ENCODE assay signal across 14 cellular contexts in genomic region chr22:48819232-48819631, GRCh38.
DNase-seq lines count a peak whose midpoint lies in the region; ATAC-seq and TF ChIP-seq lines count a peak whose summit lies in the region.
"Had no signal": no experiment of that assay in that cellular context is flagged by ENCODE, and none has a peak within 500 bp of the region (broad histone marks: within the 10 kb centered on the region; RNA-seq: fewer than 3 reads in every experiment).

No MANE protein-coding gene starts in this region.

- ATAC-seq in natural killer cell (no peak), GM23338 (no peak)
- no peak for ATAC-seq in natural killer cell treated with Interleukin-12 subunit alpha and Interleukin-12 subunit beta and Interleukin-15 and Interleukin-18, amount 100 ng/mL, for 72 hours

- H3K9me3 Mint-ChIP-seq in natural killer cell, result no peaks in the 10 kb centered on the region
- H3K9me3 Mint-ChIP-seq in natural killer cell treated with Interleukin-12 subunit alpha and Interleukin-12 subunit beta and Interleukin-15 and Interleukin-18, amount 100 ng/mL, for 72 hours, result no peaks in the 10 kb centered on the region
- H3K9me3 Mint-ChIP-seq in GM23338, result no peaks in the 10 kb centered on the region
- H3K9me3 Mint-ChIP-seq: CD4-positive, CD25-positive, alpha-beta regulatory T cell had no signal

- H3F3A ChIP-seq in GM23338 (replicated peaks; ENCODE audit: low read depth), result no peaks in the 10 kb centered on the region

- peak; percentile 8 for DNase-seq in natural killer cell
- no peak for DNase-seq in natural killer cell treated with Interleukin-12 subunit alpha and Interleukin-12 subunit beta and Interleukin-15 and Interleukin-18, amount 100 ng/mL, for 72 hours (ENCODE audit: low spot score)
- peak; percentile 60 for DNase-seq in coronary artery (ENCODE audit: low spot score)
- peak; percentile 76 for DNase-seq in mesenteric fat pad (ENCODE audit: low spot score)
- no peak for DNase-seq in HK-2 (ENCODE audit: unreplicated experiment)
- no peak for DNase-seq in hippocampal formation (lab: John Stamatoyannopoulos, UW)
- no peak for DNase-seq in GM23338 (ENCODE audit: low spot score)
- DNase-seq: ACHN; BE2C; C1 segment of cervical spinal cord; Caco-2; CD4-positive, CD25-positive, alpha-beta regulatory T cell; CD8-positive, alpha-beta memory T cell had no signal

- no peak overlapping the region for H3K4me3 Mint-ChIP-seq in natural killer cell
- H3K4me3 Mint-ChIP-seq in natural killer cell treated with Interleukin-12 subunit alpha and Interleukin-12 subunit beta and Interleukin-15 and Interleukin-18, amount 100 ng/mL, for 72 hours, result no peak overlapping the region
- H3K4me3 Mint-ChIP-seq in GM23338, result no peak overlapping the region
- H3K4me3 Mint-ChIP-seq: CD4-positive, CD25-positive, alpha-beta regulatory T cell; CD8-positive, alpha-beta memory T cell had no signal

- no peaks in the 10 kb centered on the region for H4K20me1 ChIP-seq in GM23338 (replicated peaks; ENCODE audit: insufficient read depth)

- H3K27ac ChIP-seq in coronary artery (no peak overlapping the region), GM23338 (ENCODE audit: low read depth) (no peak overlapping the region)

- 0 out of 2 replicates have a peak, but pooled peaks cover 3% of the 10 kb centered on the region for H3K36me3 ChIP-seq in GM23338 (ENCODE audit: insufficient read depth)
- H3K36me3 ChIP-seq: BE2C, HAP-1 had no signal

- no peak overlapping the region for H3K4me2 ChIP-seq in GM23338

- H3K36me3 Mint-ChIP-seq in natural killer cell (no peaks in the 10 kb centered on the region), GM23338 (ENCODE audit: low read depth) (no peaks in the 10 kb centered on the region)
- no peaks in the 10 kb centered on the region for H3K36me3 Mint-ChIP-seq in natural killer cell treated with Interleukin-12 subunit alpha and Interleukin-12 subunit beta and Interleukin-15 and Interleukin-18, amount 100 ng/mL, for 72 hours
- H3K36me3 Mint-ChIP-seq: CD4-positive, CD25-positive, alpha-beta regulatory T cell; CD8-positive, alpha-beta memory T cell had no signal

- H2AFZ ChIP-seq in GM23338, result no peak overlapping the region

- no peaks in the 10 kb centered on the region for H3K27me3 ChIP-seq in GM23338 (ENCODE audit: insufficient read depth)
- H3K27me3 ChIP-seq: BE2C had no signal

- intact Hi-C loops in natural killer cell (cut with micrococcal nuclease), result no loop called here

- no peaks in the 10 kb centered on the region for H3K79me2 ChIP-seq in GM23338 (replicated peaks; ENCODE audit: insufficient read depth)

- H3K4me1 Mint-ChIP-seq in natural killer cell, result no peaks in the 10 kb centered on the region
- no peaks in the 10 kb centered on the region for H3K4me1 Mint-ChIP-seq in natural killer cell treated with Interleukin-12 subunit alpha and Interleukin-12 subunit beta and Interleukin-15 and Interleukin-18, amount 100 ng/mL, for 72 hours (ENCODE audit: low read depth in 2 of 2)
- H3K4me1 Mint-ChIP-seq in GM23338, result peaks cover 6% of the 10 kb centered on the region; the same call in 2 of the 3 replicates
- H3K4me1 Mint-ChIP-seq: CD4-positive, CD25-positive, alpha-beta regulatory T cell; CD8-positive, alpha-beta memory T cell had no signal

- H3K4me1 ChIP-seq in GM23338 (ENCODE audit: insufficient read depth), result no peaks in the 10 kb centered on the region
- H3K4me1 ChIP-seq: BE2C, Caco-2, HAP-1 had no signal

- H3K27me3 Mint-ChIP-seq in natural killer cell (ENCODE audit: low read depth in 2 of 2), result peaks cover 0 to 6% of the 10 kb centered on the region in 2 donors
- peaks cover 27 to 29% of the 10 kb centered on the region in 2 donors for H3K27me3 Mint-ChIP-seq in natural killer cell treated with Interleukin-12 subunit alpha and Interleukin-12 subunit beta and Interleukin-15 and Interleukin-18, amount 100 ng/mL, for 72 hours
- no peaks in the 10 kb centered on the region for H3K27me3 Mint-ChIP-seq in GM23338 (ENCODE audit: insufficient read depth, low read depth, poor library complexity)

- H3K9me2 ChIP-seq in GM23338 (ENCODE audit: insufficient read depth), result no peaks in the 10 kb centered on the region

- TF ChIP-seq CTCF in natural killer cell (IDR thresholded peaks at IDR 0.05), result no peak
- TF ChIP-seq CTCF in coronary artery (IDR thresholded peaks at IDR 0.05), result no peak
- no peak for TF ChIP-seq CTCF in GM23338 (conservative IDR thresholded peaks at IDR 0.05; ENCODE audit: low read depth in 2 of 2)

- no peak overlapping the region for H3K4me3 ChIP-seq in coronary artery
- H3K4me3 ChIP-seq in GM23338, result no peak overlapping the region
- H3K4me3 ChIP-seq: HAP-1 had no signal

- H3K27ac Mint-ChIP-seq in natural killer cell (no peak overlapping the region), GM23338 (no peak overlapping the region)
- H3K27ac Mint-ChIP-seq in natural killer cell treated with Interleukin-12 subunit alpha and Interleukin-12 subunit beta and Interleukin-15 and Interleukin-18, amount 100 ng/mL, for 72 hours, result no peak overlapping the region
- H3K27ac Mint-ChIP-seq: CD4-positive, CD25-positive, alpha-beta regulatory T cell; CD8-positive, alpha-beta memory T cell had no signal

TF ChIP-seq in GM23338, 12 proteins besides CTCF, POLR2A, EP300 and RAD21 (continues in another document):
- TF ChIP-seq ZNF114 (CRISPR knock-in tag; IDR thresholded peaks at IDR 0.05) (no peak), EZH2 (IDR thresholded peaks at IDR 0.05; ENCODE audit: low read depth, unreplicated experiment) (no peak), REST (IDR thresholded peaks at IDR 0.05; ENCODE audit: unreplicated experiment) (no peak)

Comparison
In these comparisons a context has a peak if more than half of its experiments do, and no peak if none do; other contexts are left out.
1. DNase-seq: peak in natural killer cell (single experiment), coronary artery (single experiment) and mesenteric fat pad (single experiment); none in natural killer cell treated with Interleukin-12 subunit alpha and Interleukin-12 subunit beta and Interleukin-15 and Interleukin-18, amount 100 ng/mL, for 72 hours (single experiment), HK-2 (single experiment), hippocampal formation (0 of 2) and GM23338 (single experiment).